Comparison of ENCODE assay signal across 1 cellular context in the genomic region with DNA sequence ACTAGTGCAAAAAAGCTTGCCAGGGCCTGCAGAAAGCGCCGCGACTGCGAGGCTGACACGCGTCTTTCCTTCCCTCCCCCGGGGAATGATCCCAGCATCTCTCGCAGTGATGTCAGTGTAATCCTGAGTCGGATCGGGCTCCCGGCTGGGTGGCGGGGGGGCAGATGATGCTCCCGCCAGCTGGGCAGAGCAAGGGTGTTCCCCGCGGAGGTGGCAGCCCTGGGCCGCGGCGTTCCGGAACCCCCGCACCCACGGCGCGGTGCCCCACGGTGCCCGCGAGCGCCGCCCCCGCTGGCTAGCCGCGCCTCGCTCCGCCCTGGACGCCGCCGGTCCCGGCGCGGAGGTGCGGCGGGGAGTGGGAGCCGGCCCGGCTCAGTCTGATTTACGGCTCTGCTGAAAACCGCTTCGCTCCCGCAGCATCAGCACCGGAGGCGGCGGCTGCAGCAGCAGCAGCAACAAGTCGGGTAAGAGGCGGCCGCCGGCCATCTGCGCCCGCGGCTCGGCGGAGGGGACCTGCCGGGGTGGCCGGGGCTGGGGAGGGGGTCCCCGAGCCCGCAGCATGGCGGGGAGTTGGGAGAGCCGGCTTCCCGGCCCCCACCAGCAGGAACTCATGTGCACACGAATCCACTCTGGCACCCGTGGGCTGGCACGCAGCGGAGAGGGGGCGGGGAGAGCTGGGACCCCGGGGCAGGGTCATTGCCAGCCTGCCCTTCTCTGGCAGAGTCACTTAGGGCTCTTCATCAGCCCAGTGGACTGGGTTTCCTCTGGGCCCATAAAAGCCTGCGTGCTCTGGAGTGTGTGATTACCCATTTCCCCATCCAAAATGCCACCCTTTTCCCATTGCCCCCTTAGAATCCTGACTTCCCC.
A peak's percentile ranks its signal among the peaks of the same experiment; 100 is the strongest.
TF ChIP-seq lines count a peak whose summit lies in the region.

A gene with protein sequence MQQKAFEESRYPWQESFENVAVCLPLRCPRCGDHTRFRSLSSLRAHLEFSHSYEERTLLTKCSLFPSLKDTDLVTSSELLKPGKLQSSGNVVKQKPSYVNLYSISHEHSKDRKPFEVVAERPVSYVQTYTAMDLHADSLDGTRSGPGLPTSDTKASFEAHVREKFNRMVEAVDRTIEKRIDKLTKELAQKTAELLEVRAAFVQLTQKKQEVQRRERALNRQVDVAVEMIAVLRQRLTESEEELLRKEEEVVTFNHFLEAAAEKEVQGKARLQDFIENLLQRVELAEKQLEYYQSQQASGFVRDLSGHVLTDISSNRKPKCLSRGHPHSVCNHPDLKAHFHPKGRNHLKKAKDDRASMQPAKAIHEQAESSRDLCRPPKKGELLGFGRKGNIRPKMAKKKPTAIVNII (plus strand): TSS at position 375 of the 867 bp plus-strand sequence. CDS start 1,825 bp downstream, outside the sequence.

TF ChIP-seq in IMR-90, 13 proteins besides CTCF, POLR2A, EP300 and RAD21:
- TF ChIP-seq NFE2L2 (IDR thresholded peaks at IDR 0.05; ENCODE audit: low read depth, low read length), result no peak
- TF ChIP-seq MAZ (IDR thresholded peaks at IDR 0.05; ENCODE audit: borderline replicate concordance, low read depth, low read length), result peak; percentile 36; the same call in 1 of the 2 replicates
